1 cellular context compared by ENCODE assay signal in the genomic region with DNA sequence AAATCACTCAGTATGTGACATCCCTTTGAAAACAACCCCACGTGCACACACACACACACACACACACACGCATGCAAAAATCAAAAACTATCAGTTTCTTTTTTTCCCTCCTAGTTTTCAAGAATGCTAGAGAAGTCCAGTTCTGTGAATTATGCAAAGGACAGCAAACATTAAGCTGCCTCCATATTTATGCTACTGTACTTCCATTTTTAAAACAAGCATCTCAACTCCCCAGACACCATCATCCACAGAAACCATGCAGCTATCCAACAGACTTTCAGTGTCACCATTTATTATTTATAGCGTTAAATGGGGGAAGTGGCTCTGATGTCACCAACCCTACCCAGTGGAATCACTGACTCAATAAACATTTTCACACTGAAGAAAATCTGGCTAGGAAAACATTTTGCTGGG.
TF ChIP-seq lines count a peak whose summit lies in the region.

No MANE protein-coding gene starts in this region.

TF ChIP-seq in GM12878, 131 proteins besides CTCF, POLR2A, EP300 and RAD21 (continued from another document and continues in another):
- TF ChIP-seq, protein P1, sequence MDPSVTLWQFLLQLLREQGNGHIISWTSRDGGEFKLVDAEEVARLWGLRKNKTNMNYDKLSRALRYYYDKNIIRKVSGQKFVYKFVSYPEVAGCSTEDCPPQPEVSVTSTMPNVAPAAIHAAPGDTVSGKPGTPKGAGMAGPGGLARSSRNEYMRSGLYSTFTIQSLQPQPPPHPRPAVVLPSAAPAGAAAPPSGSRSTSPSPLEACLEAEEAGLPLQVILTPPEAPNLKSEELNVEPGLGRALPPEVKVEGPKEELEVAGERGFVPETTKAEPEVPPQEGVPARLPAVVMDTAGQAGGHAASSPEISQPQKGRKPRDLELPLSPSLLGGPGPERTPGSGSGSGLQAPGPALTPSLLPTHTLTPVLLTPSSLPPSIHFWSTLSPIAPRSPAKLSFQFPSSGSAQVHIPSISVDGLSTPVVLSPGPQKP (IDR thresholded peaks at IDR 0.05; ENCODE audit: low read depth, low read length): no peak
- TF ChIP-seq MTA3 (IDR thresholded peaks at IDR 0.05; ENCODE audit: borderline replicate concordance, low read length): no peak
- no peak for TF ChIP-seq GATAD2B (conservative IDR thresholded peaks at IDR 0.05; ENCODE audit: low read depth)
- TF ChIP-seq TCF12 (IDR thresholded peaks at IDR 0.05; ENCODE audit: low read depth, low read length): no peak
- TF ChIP-seq RBBP5 (conservative IDR thresholded peaks at IDR 0.05): no peak
- 0 out of 2 replicates have a peak, but pooled peaks have one; percentile 12 for TF ChIP-seq CREB1 (IDR thresholded peaks at IDR 0.05; ENCODE audit: low read depth)
- TF ChIP-seq, protein P2, sequence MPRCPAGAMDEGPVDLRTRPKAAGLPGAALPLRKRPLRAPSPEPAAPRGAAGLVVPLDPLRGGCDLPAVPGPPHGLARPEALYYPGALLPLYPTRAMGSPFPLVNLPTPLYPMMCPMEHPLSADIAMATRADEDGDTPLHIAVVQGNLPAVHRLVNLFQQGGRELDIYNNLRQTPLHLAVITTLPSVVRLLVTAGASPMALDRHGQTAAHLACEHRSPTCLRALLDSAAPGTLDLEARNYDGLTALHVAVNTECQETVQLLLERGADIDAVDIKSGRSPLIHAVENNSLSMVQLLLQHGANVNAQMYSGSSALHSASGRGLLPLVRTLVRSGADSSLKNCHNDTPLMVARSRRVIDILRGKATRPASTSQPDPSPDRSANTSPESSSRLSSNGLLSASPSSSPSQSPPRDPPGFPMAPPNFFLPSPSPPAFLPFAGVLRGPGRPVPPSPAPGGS (IDR thresholded peaks at IDR 0.05; ENCODE audit: borderline replicate concordance, insufficient read depth, low read depth, low read length, poor library complexity, severe bottlenecking): no peak
- TF ChIP-seq SPI1 (IDR thresholded peaks at IDR 0.05; ENCODE audit: borderline replicate concordance, insufficient read depth, low read depth, low read length): 0 out of 2 replicates have a peak, but pooled peaks have one; percentile 18
- TF ChIP-seq ETV6 (conservative IDR thresholded peaks at IDR 0.05 in 1 of 2, IDR thresholded peaks at IDR 0.05 in 1 of 2; ENCODE audit: borderline replicate concordance in 1 of 2, low read depth in 1 of 2): no peak
- no peak for TF ChIP-seq WRNIP1 (IDR thresholded peaks at IDR 0.05; ENCODE audit: borderline replicate concordance, low read depth, low read length)
- TF ChIP-seq ZNF274 (IDR thresholded peaks at IDR 0.05; ENCODE audit: insufficient read depth, insufficient read length): no peak
- TF ChIP-seq RAD51 (IDR thresholded peaks at IDR 0.05): no peak
- TF ChIP-seq HDAC6 (IDR thresholded peaks at IDR 0.05; ENCODE audit: unreplicated experiment): no peak
- TF ChIP-seq, protein P3, sequence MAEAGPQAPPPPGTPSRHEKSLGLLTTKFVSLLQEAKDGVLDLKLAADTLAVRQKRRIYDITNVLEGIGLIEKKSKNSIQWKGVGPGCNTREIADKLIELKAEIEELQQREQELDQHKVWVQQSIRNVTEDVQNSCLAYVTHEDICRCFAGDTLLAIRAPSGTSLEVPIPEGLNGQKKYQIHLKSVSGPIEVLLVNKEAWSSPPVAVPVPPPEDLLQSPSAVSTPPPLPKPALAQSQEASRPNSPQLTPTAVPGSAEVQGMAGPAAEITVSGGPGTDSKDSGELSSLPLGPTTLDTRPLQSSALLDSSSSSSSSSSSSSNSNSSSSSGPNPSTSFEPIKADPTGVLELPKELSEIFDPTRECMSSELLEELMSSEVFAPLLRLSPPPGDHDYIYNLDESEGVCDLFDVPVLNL (IDR thresholded peaks at IDR 0.05; ENCODE audit: low read depth, low read length): no peak
- no peak for TF ChIP-seq SMARCA5 (IDR thresholded peaks at IDR 0.05)
- TF ChIP-seq NFIC (IDR thresholded peaks at IDR 0.05; ENCODE audit: low read depth, low read length): no peak
- TF ChIP-seq, protein P4, sequence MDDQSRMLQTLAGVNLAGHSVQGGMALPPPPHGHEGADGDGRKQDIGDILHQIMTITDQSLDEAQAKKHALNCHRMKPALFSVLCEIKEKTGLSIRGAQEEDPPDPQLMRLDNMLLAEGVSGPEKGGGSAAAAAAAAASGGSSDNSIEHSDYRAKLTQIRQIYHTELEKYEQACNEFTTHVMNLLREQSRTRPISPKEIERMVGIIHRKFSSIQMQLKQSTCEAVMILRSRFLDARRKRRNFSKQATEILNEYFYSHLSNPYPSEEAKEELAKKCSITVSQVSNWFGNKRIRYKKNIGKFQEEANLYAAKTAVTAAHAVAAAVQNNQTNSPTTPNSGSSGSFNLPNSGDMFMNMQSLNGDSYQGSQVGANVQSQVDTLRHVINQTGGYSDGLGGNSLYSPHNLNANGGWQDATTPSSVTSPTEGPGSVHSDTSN (IDR thresholded peaks at IDR 0.05; ENCODE audit: insufficient replicate concordance, low read depth, low read length): no peak
- TF ChIP-seq MYC (IDR thresholded peaks at IDR 0.05; ENCODE audit: insufficient read depth, insufficient read length, insufficient replicate concordance, low read length, severe bottlenecking): no peak
- TF ChIP-seq, protein P5, sequence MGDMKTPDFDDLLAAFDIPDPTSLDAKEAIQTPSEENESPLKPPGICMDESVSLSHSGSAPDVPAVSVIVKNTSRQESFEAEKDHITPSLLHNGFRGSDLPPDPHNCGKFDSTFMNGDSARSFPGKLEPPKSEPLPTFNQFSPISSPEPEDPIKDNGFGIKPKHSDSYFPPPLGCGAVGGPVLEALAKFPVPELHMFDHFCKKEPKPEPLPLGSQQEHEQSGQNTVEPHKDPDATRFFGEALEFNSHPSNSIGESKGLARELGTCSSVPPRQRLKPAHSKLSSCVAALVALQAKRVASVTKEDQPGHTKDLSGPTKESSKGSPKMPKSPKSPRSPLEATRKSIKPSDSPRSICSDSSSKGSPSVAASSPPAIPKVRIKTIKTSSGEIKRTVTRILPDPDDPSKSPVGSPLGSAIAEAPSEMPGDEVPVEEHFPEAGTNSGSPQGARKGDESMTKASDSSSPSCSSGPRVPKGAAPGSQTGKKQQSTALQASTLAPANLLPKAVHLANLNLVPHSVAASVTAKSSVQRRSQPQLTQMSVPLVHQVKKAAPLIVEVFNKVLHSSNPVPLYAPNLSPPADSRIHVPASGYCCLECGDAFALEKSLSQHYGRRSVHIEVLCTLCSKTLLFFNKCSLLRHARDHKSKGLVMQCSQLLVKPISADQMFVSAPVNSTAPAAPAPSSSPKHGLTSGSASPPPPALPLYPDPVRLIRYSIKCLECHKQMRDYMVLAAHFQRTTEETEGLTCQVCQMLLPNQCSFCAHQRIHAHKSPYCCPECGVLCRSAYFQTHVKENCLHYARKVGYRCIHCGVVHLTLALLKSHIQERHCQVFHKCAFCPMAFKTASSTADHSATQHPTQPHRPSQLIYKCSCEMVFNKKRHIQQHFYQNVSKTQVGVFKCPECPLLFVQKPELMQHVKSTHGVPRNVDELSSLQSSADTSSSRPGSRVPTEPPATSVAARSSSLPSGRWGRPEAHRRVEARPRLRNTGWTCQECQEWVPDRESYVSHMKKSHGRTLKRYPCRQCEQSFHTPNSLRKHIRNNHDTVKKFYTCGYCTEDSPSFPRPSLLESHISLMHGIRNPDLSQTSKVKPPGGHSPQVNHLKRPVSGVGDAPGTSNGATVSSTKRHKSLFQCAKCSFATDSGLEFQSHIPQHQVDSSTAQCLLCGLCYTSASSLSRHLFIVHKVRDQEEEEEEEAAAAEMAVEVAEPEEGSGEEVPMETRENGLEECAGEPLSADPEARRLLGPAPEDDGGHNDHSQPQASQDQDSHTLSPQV (IDR thresholded peaks at IDR 0.05): no peak
- no peak for TF ChIP-seq BCL11A (IDR thresholded peaks at IDR 0.05; ENCODE audit: low read depth, low read length)
- TF ChIP-seq, protein P6, sequence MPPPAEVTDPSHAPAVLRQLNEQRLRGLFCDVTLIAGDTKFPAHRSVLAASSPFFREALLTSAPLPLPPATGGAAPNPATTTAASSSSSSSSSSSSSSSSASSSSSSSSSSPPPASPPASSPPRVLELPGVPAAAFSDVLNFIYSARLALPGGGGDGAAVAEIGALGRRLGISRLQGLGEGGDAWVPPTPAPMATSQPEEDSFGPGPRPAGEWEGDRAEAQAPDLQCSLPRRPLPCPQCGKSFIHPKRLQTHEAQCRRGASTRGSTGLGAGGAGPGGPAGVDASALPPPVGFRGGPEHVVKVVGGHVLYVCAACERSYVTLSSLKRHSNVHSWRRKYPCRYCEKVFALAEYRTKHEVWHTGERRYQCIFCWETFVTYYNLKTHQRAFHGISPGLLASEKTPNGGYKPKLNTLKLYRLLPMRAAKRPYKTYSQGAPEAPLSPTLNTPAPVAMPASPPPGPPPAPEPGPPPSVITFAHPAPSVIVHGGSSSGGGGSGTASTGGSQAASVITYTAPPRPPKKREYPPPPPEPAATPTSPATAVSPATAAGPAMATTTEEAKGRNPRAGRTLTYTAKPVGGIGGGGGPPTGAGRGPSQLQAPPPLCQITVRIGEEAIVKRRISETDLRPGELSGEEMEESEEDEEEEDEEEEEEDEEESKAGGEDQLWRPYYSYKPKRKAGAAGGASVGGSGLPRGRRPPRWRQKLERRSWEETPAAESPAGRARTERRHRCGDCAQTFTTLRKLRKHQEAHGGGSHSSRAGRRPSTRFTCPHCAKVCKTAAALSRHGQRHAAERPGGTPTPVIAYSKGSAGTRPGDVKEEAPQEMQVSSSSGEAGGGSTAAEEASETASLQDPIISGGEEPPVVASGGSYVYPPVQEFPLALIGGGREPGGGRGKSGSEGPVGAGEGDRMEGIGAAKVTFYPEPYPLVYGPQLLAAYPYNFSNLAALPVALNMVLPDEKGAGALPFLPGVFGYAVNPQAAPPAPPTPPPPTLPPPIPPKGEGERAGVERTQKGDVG (CRISPR knock-in tag; IDR thresholded peaks at IDR 0.05): no peak
- TF ChIP-seq, protein P7, sequence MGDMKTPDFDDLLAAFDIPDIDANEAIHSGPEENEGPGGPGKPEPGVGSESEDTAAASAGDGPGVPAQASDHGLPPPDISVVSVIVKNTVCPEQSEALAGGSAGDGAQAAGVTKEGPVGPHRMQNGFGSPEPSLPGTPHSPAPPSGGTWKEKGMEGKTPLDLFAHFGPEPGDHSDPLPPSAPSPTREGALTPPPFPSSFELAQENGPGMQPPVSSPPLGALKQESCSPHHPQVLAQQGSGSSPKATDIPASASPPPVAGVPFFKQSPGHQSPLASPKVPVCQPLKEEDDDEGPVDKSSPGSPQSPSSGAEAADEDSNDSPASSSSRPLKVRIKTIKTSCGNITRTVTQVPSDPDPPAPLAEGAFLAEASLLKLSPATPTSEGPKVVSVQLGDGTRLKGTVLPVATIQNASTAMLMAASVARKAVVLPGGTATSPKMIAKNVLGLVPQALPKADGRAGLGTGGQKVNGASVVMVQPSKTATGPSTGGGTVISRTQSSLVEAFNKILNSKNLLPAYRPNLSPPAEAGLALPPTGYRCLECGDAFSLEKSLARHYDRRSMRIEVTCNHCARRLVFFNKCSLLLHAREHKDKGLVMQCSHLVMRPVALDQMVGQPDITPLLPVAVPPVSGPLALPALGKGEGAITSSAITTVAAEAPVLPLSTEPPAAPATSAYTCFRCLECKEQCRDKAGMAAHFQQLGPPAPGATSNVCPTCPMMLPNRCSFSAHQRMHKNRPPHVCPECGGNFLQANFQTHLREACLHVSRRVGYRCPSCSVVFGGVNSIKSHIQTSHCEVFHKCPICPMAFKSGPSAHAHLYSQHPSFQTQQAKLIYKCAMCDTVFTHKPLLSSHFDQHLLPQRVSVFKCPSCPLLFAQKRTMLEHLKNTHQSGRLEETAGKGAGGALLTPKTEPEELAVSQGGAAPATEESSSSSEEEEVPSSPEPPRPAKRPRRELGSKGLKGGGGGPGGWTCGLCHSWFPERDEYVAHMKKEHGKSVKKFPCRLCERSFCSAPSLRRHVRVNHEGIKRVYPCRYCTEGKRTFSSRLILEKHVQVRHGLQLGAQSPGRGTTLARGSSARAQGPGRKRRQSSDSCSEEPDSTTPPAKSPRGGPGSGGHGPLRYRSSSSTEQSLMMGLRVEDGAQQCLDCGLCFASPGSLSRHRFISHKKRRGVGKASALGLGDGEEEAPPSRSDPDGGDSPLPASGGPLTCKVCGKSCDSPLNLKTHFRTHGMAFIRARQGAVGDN (IDR thresholded peaks at IDR 0.05): no peak
- TF ChIP-seq, protein P8, sequence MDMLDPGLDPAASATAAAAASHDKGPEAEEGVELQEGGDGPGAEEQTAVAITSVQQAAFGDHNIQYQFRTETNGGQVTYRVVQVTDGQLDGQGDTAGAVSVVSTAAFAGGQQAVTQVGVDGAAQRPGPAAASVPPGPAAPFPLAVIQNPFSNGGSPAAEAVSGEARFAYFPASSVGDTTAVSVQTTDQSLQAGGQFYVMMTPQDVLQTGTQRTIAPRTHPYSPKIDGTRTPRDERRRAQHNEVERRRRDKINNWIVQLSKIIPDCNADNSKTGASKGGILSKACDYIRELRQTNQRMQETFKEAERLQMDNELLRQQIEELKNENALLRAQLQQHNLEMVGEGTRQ (IDR thresholded peaks at IDR 0.05; ENCODE audit: borderline replicate concordance, low read depth, low read length): no peak
- TF ChIP-seq, protein P9, sequence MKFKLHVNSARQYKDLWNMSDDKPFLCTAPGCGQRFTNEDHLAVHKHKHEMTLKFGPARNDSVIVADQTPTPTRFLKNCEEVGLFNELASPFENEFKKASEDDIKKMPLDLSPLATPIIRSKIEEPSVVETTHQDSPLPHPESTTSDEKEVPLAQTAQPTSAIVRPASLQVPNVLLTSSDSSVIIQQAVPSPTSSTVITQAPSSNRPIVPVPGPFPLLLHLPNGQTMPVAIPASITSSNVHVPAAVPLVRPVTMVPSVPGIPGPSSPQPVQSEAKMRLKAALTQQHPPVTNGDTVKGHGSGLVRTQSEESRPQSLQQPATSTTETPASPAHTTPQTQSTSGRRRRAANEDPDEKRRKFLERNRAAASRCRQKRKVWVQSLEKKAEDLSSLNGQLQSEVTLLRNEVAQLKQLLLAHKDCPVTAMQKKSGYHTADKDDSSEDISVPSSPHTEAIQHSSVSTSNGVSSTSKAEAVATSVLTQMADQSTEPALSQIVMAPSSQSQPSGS (IDR thresholded peaks at IDR 0.05; ENCODE audit: low read length): no peak
- TF ChIP-seq, protein P10, sequence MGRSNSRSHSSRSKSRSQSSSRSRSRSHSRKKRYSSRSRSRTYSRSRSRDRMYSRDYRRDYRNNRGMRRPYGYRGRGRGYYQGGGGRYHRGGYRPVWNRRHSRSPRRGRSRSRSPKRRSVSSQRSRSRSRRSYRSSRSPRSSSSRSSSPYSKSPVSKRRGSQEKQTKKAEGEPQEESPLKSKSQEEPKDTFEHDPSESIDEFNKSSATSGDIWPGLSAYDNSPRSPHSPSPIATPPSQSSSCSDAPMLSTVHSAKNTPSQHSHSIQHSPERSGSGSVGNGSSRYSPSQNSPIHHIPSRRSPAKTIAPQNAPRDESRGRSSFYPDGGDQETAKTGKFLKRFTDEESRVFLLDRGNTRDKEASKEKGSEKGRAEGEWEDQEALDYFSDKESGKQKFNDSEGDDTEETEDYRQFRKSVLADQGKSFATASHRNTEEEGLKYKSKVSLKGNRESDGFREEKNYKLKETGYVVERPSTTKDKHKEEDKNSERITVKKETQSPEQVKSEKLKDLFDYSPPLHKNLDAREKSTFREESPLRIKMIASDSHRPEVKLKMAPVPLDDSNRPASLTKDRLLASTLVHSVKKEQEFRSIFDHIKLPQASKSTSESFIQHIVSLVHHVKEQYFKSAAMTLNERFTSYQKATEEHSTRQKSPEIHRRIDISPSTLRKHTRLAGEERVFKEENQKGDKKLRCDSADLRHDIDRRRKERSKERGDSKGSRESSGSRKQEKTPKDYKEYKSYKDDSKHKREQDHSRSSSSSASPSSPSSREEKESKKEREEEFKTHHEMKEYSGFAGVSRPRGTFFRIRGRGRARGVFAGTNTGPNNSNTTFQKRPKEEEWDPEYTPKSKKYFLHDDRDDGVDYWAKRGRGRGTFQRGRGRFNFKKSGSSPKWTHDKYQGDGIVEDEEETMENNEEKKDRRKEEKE (IDR thresholded peaks at IDR 0.05): no peak
- no peak for TF ChIP-seq EZH2 (IDR thresholded peaks at IDR 0.05; ENCODE audit: borderline replicate concordance, control insufficient read depth, low read depth, low read length)
- TF ChIP-seq FOS (IDR thresholded peaks at IDR 0.05; ENCODE audit: borderline replicate concordance, extremely low read depth, insufficient read length): no peak
- no peak for TF ChIP-seq BMI1 (IDR thresholded peaks at IDR 0.05; ENCODE audit: borderline replicate concordance)
- TF ChIP-seq SMC3 (IDR thresholded peaks at IDR 0.05; ENCODE audit: borderline replicate concordance, low read length): no peak
- TF ChIP-seq BACH1 (IDR thresholded peaks at IDR 0.05; ENCODE audit: borderline replicate concordance): no peak
- no peak for TF ChIP-seq FOXK2 (IDR thresholded peaks at IDR 0.05)
- no peak for TF ChIP-seq ZNF622 (IDR thresholded peaks at IDR 0.05)
